In the genomic region with DNA sequence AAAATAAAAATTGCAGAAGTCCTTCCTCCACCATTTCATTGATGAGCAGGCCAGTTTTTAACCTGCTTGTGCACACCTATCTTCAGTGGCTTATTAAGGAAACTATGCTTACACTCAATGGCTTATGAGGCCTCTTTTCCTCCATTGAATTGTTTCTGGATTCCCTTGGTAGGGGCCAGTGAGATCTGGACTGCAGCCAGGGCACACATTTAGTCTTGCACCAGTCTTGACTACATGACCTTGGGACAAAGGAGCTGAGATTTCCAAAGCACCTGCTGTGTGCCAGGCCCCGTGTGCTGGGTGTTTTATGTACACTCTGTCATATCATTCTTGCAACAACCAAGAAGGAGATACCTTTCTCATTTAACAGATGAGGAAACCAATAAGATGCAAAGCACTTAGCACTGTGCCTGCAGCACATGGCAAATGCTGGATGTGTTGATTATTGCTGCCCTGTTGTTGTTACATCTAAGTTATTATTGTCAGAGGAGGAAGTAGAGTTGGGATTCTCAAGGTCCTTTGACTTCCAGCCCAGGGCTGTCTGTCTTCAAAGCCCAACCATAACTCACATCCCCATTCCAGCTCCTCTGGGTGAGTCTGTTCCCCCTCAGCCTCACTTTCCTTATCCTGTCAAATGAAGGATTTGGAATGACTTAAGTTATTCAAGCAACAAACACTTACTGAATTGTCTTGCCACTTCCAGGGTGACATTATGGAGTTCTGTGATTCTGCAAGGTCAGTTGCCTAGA, we compare ENCODE assay signal across 16 cellular contexts.
"Had no signal": no experiment of that assay in that cellular context is flagged by ENCODE, and none has a peak within 500 bp of the region (broad histone marks: within the 10 kb centered on the region; RNA-seq: fewer than 3 reads in every experiment).

No MANE protein-coding gene starts in this region.

- H3K27ac ChIP-seq: breast epithelium, dorsolateral prefrontal cortex, gastroesophageal sphincter, sigmoid colon, uterus had no signal

- H3K4me3 Mint-ChIP-seq: activated naive CD4-positive, alpha-beta T cell treated with anti-CD3 and anti-CD28 coated beads for 36 hours; activated naive CD8-positive, alpha-beta T cell treated with anti-CD3 and anti-CD28 coated beads, Interleukin-2, amount 50 U/mL, for 24 hours; natural killer cell had no signal

- H3K4me1 ChIP-seq: ascending aorta, breast epithelium, gastroesophageal sphincter, uterus had no signal

- H3K4me3 ChIP-seq: ascending aorta, breast epithelium, dorsolateral prefrontal cortex, gastroesophageal sphincter, sigmoid colon, uterus had no signal

- H3K36me3 Mint-ChIP-seq: natural killer cell had no signal

- H3K36me3 ChIP-seq: ascending aorta, breast epithelium, gastroesophageal sphincter, sigmoid colon, uterus had no signal

- H3K27ac Mint-ChIP-seq: activated naive CD4-positive, alpha-beta T cell treated with anti-CD3 and anti-CD28 coated beads for 36 hours; activated naive CD8-positive, alpha-beta T cell treated with anti-CD3 and anti-CD28 coated beads, Interleukin-2, amount 50 U/mL, for 24 hours; activated T-helper 2 cell treated with anti-CD3 and anti-CD28 coated beads, Interferon-gamma antibody, Interleukin-2, Interleukin-4, amounts not matched to agents 10 μg/mL and 5 μg/mL and 100 μg/mL, durations not matched to agents 14 hours and 24 hours and 36 hours; natural killer cell had no signal

- DNase-seq: activated CD4-positive, alpha-beta T cell treated with anti-CD3 and anti-CD28 coated beads, Interleukin-2, amount 50 U/mL, for 1 hour; activated naive CD4-positive, alpha-beta T cell treated with anti-CD3 and anti-CD28 coated beads for 36 hours; activated naive CD8-positive, alpha-beta T cell treated with anti-CD3 and anti-CD28 coated beads, Interleukin-2, amount 50 U/mL, for 24 hours; activated T-cell treated with anti-CD3 and anti-CD28 coated beads, Interleukin-2, amount 50 U/mL, for 1 hour; erythroblast; natural killer cell; nucleus accumbens; sigmoid colon; stimulated activated CD4-positive, alpha-beta T cell treated with anti-CD3 and anti-CD28 coated beads, Interleukin-1b, Interleukin-23, amount 100 ng/mL, for 48 hours; uterus had no signal

- H3K9me3 ChIP-seq: ascending aorta, breast epithelium, gastroesophageal sphincter, sigmoid colon, uterus had no signal

- H3K27me3 ChIP-seq: ascending aorta, breast epithelium, dorsolateral prefrontal cortex, gastroesophageal sphincter, sigmoid colon, uterus had no signal

- H3K4me1 Mint-ChIP-seq: activated naive CD8-positive, alpha-beta T cell treated with anti-CD3 and anti-CD28 coated beads, Interleukin-2, amount 50 U/mL, for 24 hours had no signal

- H3K9me3 Mint-ChIP-seq: activated naive CD4-positive, alpha-beta T cell treated with anti-CD3 and anti-CD28 coated beads for 36 hours; natural killer cell had no signal

- ATAC-seq: activated CD4-positive, CD25-positive, alpha-beta regulatory T cell treated with anti-CD3 and anti-CD28 coated beads, Interleukin-2, amount 50 U/mL, for 24 hours; activated naive CD8-positive, alpha-beta T cell treated with anti-CD3 and anti-CD28 coated beads, Interleukin-2, amount 50 U/mL, for 24 hours; gastroesophageal sphincter; natural killer cell had no signal
